ENCODE assay signal across 18 cellular contexts in genomic region chr19:10045371-10045770, GRCh38. TPM values are rescaled to one million over a fixed set of nuclear protein-coding genes. Genes with fewer than 3 reads are reported as not detected.
DNase-seq lines count a peak whose midpoint lies in the region; ATAC-seq and TF ChIP-seq lines count a peak whose summit lies in the region.
"Had no signal": no experiment of that assay in that cellular context is flagged by ENCODE, and none has a peak within 500 bp of the region (broad histone marks: within the 10 kb centered on the region; RNA-seq: fewer than 3 reads in every experiment).

No MANE protein-coding gene starts in this region.

- H3K9me3 ChIP-seq in HCT116 (ENCODE audit: control insufficient read depth in 1 of 2, insufficient read depth in 1 of 2, low read depth in 1 of 2, low read length in 2 of 2) = no peaks in the 10 kb centered on the region

- no peaks in the 10 kb centered on the region for H3K4me1 ChIP-seq in HCT116 (ENCODE audit: control insufficient read depth in 1 of 2, insufficient read depth in 2 of 2, low read length in 2 of 2)

- intact Hi-C loops in HCT116 (cut with micrococcal nuclease) = no loop called here

- no peak overlapping the region for H2AFZ ChIP-seq in HCT116 (ENCODE audit: low read depth, low read length, poor library complexity, severe bottlenecking)

- CTCF ChIA-PET in HCT116 (lab: Charles Lee) = interaction anchor here (1.8 kb wide), 1 partner anchor 18 kb away, joined by 4 read pairs; no protein-coding TSS in a partner anchor

- BruUV-seq in HCT116 (replicated peaks; lab: Mats Ljungman, UMichigan) = no TSS peak

- POLR2A ChIA-PET in HCT116 (lab: Charles Lee) = no interaction called here

- H3K36me3 Mint-ChIP-seq in stimulated activated naive B cell treated with anti-CD40 and anti-IgM and Interleukin-4, amounts not matched to agents 10 μg/mL and 1 μg/mL and 100 μg/mL, for 72 hours = peaks cover 16 to 25% of the 10 kb centered on the region in 2 donors

- peaks cover 19 to 34% of the 10 kb centered on the region in 2 donors for H3K27me3 Mint-ChIP-seq in stimulated activated naive B cell treated with anti-CD40 and anti-IgM and Interleukin-4, amounts not matched to agents 10 μg/mL and 1 μg/mL and 100 μg/mL, for 72 hours

- H3K36me3 ChIP-seq in HCT116 (ENCODE audit: control insufficient read depth in 1 of 2, insufficient read depth in 2 of 2, low read length in 2 of 2) = no peaks in the 10 kb centered on the region

- H3K4me3 ChIP-seq in HCT116 (replicated peaks in 1 of 2; ENCODE audit: low read depth in 1 of 2, low read length in 2 of 2) = no peak overlapping the region
- no peak overlapping the region for H3K4me3 ChIP-seq in NB4 (ENCODE audit: low read depth, low read length)

- no peak for DNase-seq in HCT116 (ENCODE audit: low read depth, low spot score)
- DNase-seq in NB4 (ENCODE audit: low read depth) = peak; percentile 51
- DNase-seq in stimulated activated naive B cell treated with anti-CD40 and anti-IgM and Interleukin-4, amounts not matched to agents 10 μg/mL and 1 μg/mL and 100 μg/mL, for 72 hours = no peak
- DNase-seq in SHP77 treated with DMSO at 0.1 percent for 48 hours (lab: John Stamatoyannopoulos, UW) = no peak
- DNase-seq: ACHN, DMS79 treated with DMSO at 0.1 percent for 48 hours, HCEC 1CT, KBM-7, NCI-H1048, NCI-H1436, NCI-H1930, NCI-H345, NCI-H524 treated with DMSO at 0.1 percent for 48 hours had no signal

- H3K27me3 ChIP-seq in HCT116 (ENCODE audit: insufficient read depth, low read length) = peaks cover 10% of the 10 kb centered on the region; the same call in 1 of the 2 replicates

- H3K27ac ChIP-seq in HCT116 (ENCODE audit: low read depth, low read length) = no peak overlapping the region
- H3K27ac ChIP-seq: C4-2B, RWPE1 had no signal

- TF ChIP-seq POLR2A in HCT116 (IDR thresholded peaks at IDR 0.05; ENCODE audit: borderline replicate concordance, extremely low read depth, insufficient read depth, insufficient read length) (no peak), NB4 (IDR thresholded peaks at IDR 0.05; ENCODE audit: extremely low read depth, insufficient read length) (no peak)

- TF ChIP-seq CTCF in HCT116 (IDR thresholded peaks at IDR 0.05 in 2 of 3, conservative IDR thresholded peaks at IDR 0.05 in 1 of 3; ENCODE audit: borderline replicate concordance in 1 of 3, insufficient read depth in 1 of 3, low read depth in 2 of 3, low read length in 2 of 3) = no peak
- no peak for TF ChIP-seq CTCF in NB4 (IDR thresholded peaks at IDR 0.05; ENCODE audit: low read depth, low read length)

- no peak overlapping the region for H3K4me3 Mint-ChIP-seq in stimulated activated naive B cell treated with anti-CD40 and anti-IgM and Interleukin-4, amounts not matched to agents 10 μg/mL and 1 μg/mL and 100 μg/mL, for 72 hours
- H3K4me3 Mint-ChIP-seq: T-helper 1 cell treated with Interleukin-12 subunit alpha and Interleukin-12 subunit beta and Interleukin-4 antibody, amounts not matched to agents 30 μg/mL and 1 μg/mL, for 36 hours had no signal

- no peak overlapping the region for H3K4me2 ChIP-seq in HCT116 (ENCODE audit: low read length)

- peak overlapping the region; percentile 25 for H3K27ac Mint-ChIP-seq in stimulated activated naive B cell treated with anti-CD40 and anti-IgM and Interleukin-4, amounts not matched to agents 10 μg/mL and 1 μg/mL and 100 μg/mL, for 72 hours
- H3K27ac Mint-ChIP-seq: T-helper 1 cell treated with Interleukin-12 subunit alpha and Interleukin-12 subunit beta and Interleukin-4 antibody, amounts not matched to agents 30 μg/mL and 1 μg/mL, for 36 hours had no signal

- H4K20me1 ChIP-seq in HCT116 (ENCODE audit: insufficient read depth) = no peaks in the 10 kb centered on the region

- no peak overlapping the region for H3K9ac ChIP-seq in HCT116 (ENCODE audit: low read length)

- H3K79me2 ChIP-seq in HCT116 (ENCODE audit: insufficient read depth, low read length) = no peaks in the 10 kb centered on the region

- H3K4me1 Mint-ChIP-seq in stimulated activated naive B cell treated with anti-CD40 and anti-IgM and Interleukin-4, amounts not matched to agents 10 μg/mL and 1 μg/mL and 100 μg/mL, for 72 hours = peaks cover 0 to 2% of the 10 kb centered on the region in 2 donors

- no peaks in the 10 kb centered on the region for H3K9me2 ChIP-seq in HCT116 (ENCODE audit: insufficient read depth)

- ATAC-seq in HCT116 (peak; percentile 60), GM19463 (IDR thresholded peaks at IDR 0.05; ENCODE audit: unreplicated experiment) (no peak)
- ATAC-seq in stimulated activated naive B cell treated with anti-CD40 and anti-IgM and Interleukin-4, amounts not matched to agents 10 μg/mL and 1 μg/mL and 100 μg/mL, for 72 hours (replicated peaks) = no peak

- TF ChIP-seq RAD21 in HCT116 (IDR thresholded peaks at IDR 0.05; ENCODE audit: low read depth) = no peak

- peaks cover 45 to 48% of the 10 kb centered on the region in 2 donors for H3K9me3 Mint-ChIP-seq in stimulated activated naive B cell treated with anti-CD40 and anti-IgM and Interleukin-4, amounts not matched to agents 10 μg/mL and 1 μg/mL and 100 μg/mL, for 72 hours
- H3K9me3 Mint-ChIP-seq: T-helper 1 cell treated with Interleukin-12 subunit alpha and Interleukin-12 subunit beta and Interleukin-4 antibody, amounts not matched to agents 30 μg/mL and 1 μg/mL, for 36 hours had no signal

- RAD21 ChIA-PET in HCT116 (lab: Charles Lee; ENCODE audit: low non-redundant PET in 1 of 2, low total read pairs in 2 of 2, uncharacterized antibody in 2 of 2, unreplicated experiment in 2 of 2) = interaction anchor here in 1 of 2 experiments (0.6 kb wide), 1 partner anchor 45 kb away, joined by 3 read pairs; no protein-coding TSS in a partner anchor

TF ChIP-seq in HCT116, 20 proteins besides CTCF, POLR2A, EP300 and RAD21:
- TF ChIP-seq FOSL1 (IDR thresholded peaks at IDR 0.05; ENCODE audit: low read depth) = no peak
- no peak for TF ChIP-seq ATF3 (IDR thresholded peaks at IDR 0.05)
TF ChIP-seq in HCT116: peak in this region for 0.

RNA-seq across cellular contexts. Expression of gene RDH8, which starts 32.1 kb away (rescaled TPM):
- total RNA-seq in HCT116 (2021; ENCODE audit: unreplicated experiment) = not detected
- not detected in 2 replicates for polyA plus RNA-seq in HCT116 (2012)
- total RNA-seq: G401 had no signal

RNA-seq across cellular contexts. Expression of gene COL5A3, which starts 35.1 kb away (rescaled TPM):
- 0.15 TPM for total RNA-seq in HCT116 (2021; ENCODE audit: unreplicated experiment)
- polyA plus RNA-seq in HCT116 (2012) = 0.01 and 0.05 TPM in 2 replicates
- total RNA-seq: G401 had no signal

RNA-seq across cellular contexts. Expression of gene SHFL, which starts 40.7 kb away (rescaled TPM):
- 18.5 TPM for total RNA-seq in HCT116 (2021; ENCODE audit: unreplicated experiment)
- polyA plus RNA-seq in HCT116 (2012) = 13.9 and 14.8 TPM in 2 replicates

RNA-seq across cellular contexts. Expression of gene ANGPTL6, which starts 57.1 kb away (rescaled TPM):
- not detected for total RNA-seq in HCT116 (2021; ENCODE audit: unreplicated experiment)
- 0.12 and 0.14 TPM in 2 replicates for polyA plus RNA-seq in HCT116 (2012)
